Comparison of ENCODE assay signal across 8 cellular contexts in genomic region chr4:80336582-80336981, GRCh38. TPM values are rescaled to one million over a fixed set of nuclear protein-coding genes. Genes with fewer than 3 reads are reported as not detected.
DNase-seq lines count a peak whose midpoint lies in the region; ATAC-seq and TF ChIP-seq lines count a peak whose summit lies in the region.

No MANE protein-coding gene starts in this region.

- peak overlapping the region; percentile 80 for H3K4me3 Mint-ChIP-seq in MCF 10A (ENCODE audit: unreplicated experiment)

- ATAC-seq in upper lobe of right lung, result peak; percentile 73
- no peak for ATAC-seq in HG03442 (IDR thresholded peaks at IDR 0.05; ENCODE audit: unreplicated experiment)

- TF ChIP-seq CTCF in MCF 10A (IDR thresholded peaks at IDR 0.05; ENCODE audit: unreplicated experiment), result no peak
- TF ChIP-seq CTCF in upper lobe of right lung (IDR thresholded peaks at IDR 0.05), result peak; percentile 10

- H3K27ac Mint-ChIP-seq in MCF 10A (ENCODE audit: low read depth, unreplicated experiment), result no peak overlapping the region

- peaks cover 5% of the 10 kb centered on the region for H3K27me3 ChIP-seq in upper lobe of right lung

- H3K9me3 Mint-ChIP-seq in MCF 10A (ENCODE audit: unreplicated experiment), result peaks cover 1% of the 10 kb centered on the region

- DNase-seq in NCI-H2227 (lab: John Stamatoyannopoulos, UW; ENCODE audit: unreplicated experiment) (peak; percentile 22), NCI-H2227 treated with DMSO at 0.1 percent for 48 hours (lab: John Stamatoyannopoulos, UW) (no peak), NCI-H1694 (lab: John Stamatoyannopoulos, UW) (peak; percentile 27), MCF 10A (ENCODE audit: unreplicated experiment) (peak; percentile 42), kidney tubule cell (ENCODE audit: low spot score) (peak; percentile 68), upper lobe of right lung (peak; percentile 51), NCI-H1048 (lab: John Stamatoyannopoulos, UW) (no peak)

- peaks cover 6% of the 10 kb centered on the region for H3K4me1 ChIP-seq in upper lobe of right lung

- POLR2A ChIA-PET in MCF 10A (lab: Yijun Ruan, JAX), result interaction anchor here (1.1 kb wide), 1 partner anchor 29 kb away, joined by 3 read pairs; no protein-coding TSS in a partner anchor

- no peaks in the 10 kb centered on the region for H3K4me1 Mint-ChIP-seq in MCF 10A (ENCODE audit: insufficient read depth, unreplicated experiment)

- H3K9me3 ChIP-seq in upper lobe of right lung, result no peaks in the 10 kb centered on the region

- no TSS peak for BruUV-seq in MCF 10A (replicated peaks; lab: Mats Ljungman, UMichigan)

- intact Hi-C loops in MCF 10A (cut with micrococcal nuclease), result loop anchor here (5.0 kb wide), 1 partner anchor 114 kb away; no protein-coding TSS in a partner anchor
- intact Hi-C loops in upper lobe of right lung (cut with DNase I), result no loop called here

- H3K36me3 Mint-ChIP-seq in MCF 10A (ENCODE audit: insufficient read depth, unreplicated experiment), result no peaks in the 10 kb centered on the region

- no peaks in the 10 kb centered on the region for H3K27me3 Mint-ChIP-seq in MCF 10A (ENCODE audit: insufficient read depth, unreplicated experiment)

- no peaks in the 10 kb centered on the region for H3K36me3 ChIP-seq in upper lobe of right lung

- CTCF ChIA-PET in MCF 10A (lab: Yijun Ruan, JAX), result interaction anchor here (0.6 to 3.1 kb wide), 14 partner anchors 8 to 1882 kb away, joined by 3 to 13 read pairs (median 3); no protein-coding TSS in a partner anchor

- peak overlapping the region; percentile 53 for H3K4me3 ChIP-seq in upper lobe of right lung

- H3K27ac ChIP-seq in upper lobe of right lung, result no peak overlapping the region

RNA-seq across cellular contexts. Expression of gene CFAP299, which starts 1.1 kb away (rescaled TPM):
- total RNA-seq in MCF 10A (2022) (0.33 TPM in 1 of 2 replicates, not detected in the other), upper lobe of right lung (not detected)

Comparison
In these comparisons a context has a peak if more than half of its experiments do, and no peak if none do; other contexts are left out.
1. DNase-seq: peak in NCI-H2227 (single experiment), NCI-H1694 (single experiment), MCF 10A (single experiment), kidney tubule cell (single experiment) and upper lobe of right lung (single experiment); none in NCI-H2227 treated with DMSO at 0.1 percent for 48 hours (single experiment) and NCI-H1048 (single experiment).